ENCODE assay signal across 1 cellular context in the genomic region with DNA sequence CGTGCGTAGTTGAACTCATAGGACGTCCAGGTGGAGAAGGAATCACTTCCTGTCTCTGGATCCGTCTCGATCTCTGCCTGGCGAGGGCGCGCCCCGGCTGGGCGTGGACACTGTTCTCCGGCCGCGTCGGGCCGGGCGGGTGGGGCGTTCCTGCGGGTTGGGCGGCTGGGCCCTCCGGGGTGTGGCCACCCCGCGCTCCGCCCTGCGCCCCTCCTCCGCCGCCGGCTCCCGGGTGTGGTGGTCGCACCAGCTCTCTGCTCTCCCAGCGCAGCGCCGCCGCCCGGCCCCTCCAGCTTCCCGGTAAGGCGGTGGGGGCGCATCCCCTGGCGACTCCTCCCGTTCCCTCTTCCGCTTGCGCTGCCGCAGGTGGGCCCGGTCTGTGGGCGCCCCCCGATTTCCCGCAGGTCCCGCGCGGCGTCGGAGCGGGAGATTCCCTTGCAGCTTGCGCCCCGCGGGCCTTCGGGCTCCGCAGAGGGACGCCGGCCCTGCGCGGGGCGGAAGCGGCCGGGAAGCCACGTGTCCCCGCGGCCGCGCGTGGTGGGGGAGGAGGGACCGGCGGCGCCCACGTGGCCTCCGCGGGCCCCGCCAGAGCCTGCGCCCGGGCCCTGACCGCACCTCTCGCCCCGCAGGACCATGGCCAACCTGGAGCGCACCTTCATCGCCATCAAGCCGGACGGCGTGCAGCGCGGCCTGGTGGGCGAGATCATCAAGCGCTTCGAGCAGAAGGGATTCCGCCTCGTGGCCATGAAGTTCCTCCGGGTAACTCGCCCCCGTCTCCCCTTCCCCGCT.
A peak's percentile ranks its signal among the peaks of the same experiment; 100 is the strongest.
TF ChIP-seq lines count a peak whose summit lies in the region.

A gene (plus strand): TSS at position 214 of the 789 bp plus-strand sequence. CDS start 420 bp downstream, at position 634.

TF ChIP-seq in GM12878, 131 proteins besides CTCF, POLR2A, EP300 and RAD21 (continued from another document):
- TF ChIP-seq, protein P1, sequence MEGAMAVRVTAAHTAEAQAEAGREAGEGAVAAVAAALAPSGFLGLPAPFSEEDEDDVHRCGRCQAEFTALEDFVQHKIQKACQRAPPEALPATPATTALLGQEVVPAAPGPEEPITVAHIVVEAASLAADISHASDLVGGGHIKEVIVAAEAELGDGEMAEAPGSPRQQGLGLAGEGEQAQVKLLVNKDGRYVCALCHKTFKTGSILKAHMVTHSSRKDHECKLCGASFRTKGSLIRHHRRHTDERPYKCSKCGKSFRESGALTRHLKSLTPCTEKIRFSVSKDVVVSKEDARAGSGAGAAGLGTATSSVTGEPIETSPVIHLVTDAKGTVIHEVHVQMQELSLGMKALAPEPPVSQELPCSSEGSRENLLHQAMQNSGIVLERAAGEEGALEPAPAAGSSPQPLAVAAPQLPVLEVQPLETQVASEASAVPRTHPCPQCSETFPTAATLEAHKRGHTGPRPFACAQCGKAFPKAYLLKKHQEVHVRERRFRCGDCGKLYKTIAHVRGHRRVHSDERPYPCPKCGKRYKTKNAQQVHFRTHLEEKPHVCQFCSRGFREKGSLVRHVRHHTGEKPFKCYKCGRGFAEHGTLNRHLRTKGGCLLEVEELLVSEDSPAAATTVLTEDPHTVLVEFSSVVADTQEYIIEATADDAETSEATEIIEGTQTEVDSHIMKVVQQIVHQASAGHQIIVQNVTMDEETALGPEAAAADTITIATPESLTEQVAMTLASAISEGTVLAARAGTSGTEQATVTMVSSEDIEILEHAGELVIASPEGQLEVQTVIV (IDR thresholded peaks at IDR 0.05; ENCODE audit: borderline replicate concordance, partially characterized antibody) = no peak
- TF ChIP-seq TCF12 (IDR thresholded peaks at IDR 0.05; ENCODE audit: low read depth, low read length) = peak; percentile 17; the same call in 1 of the 2 replicates
- 0 out of 2 replicates have a peak, but pooled peaks have one; percentile 1 for TF ChIP-seq BCL11A (IDR thresholded peaks at IDR 0.05; ENCODE audit: low read depth, low read length)
- TF ChIP-seq, protein P2, sequence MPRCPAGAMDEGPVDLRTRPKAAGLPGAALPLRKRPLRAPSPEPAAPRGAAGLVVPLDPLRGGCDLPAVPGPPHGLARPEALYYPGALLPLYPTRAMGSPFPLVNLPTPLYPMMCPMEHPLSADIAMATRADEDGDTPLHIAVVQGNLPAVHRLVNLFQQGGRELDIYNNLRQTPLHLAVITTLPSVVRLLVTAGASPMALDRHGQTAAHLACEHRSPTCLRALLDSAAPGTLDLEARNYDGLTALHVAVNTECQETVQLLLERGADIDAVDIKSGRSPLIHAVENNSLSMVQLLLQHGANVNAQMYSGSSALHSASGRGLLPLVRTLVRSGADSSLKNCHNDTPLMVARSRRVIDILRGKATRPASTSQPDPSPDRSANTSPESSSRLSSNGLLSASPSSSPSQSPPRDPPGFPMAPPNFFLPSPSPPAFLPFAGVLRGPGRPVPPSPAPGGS (IDR thresholded peaks at IDR 0.05; ENCODE audit: borderline replicate concordance, insufficient read depth, low read depth, low read length, poor library complexity, severe bottlenecking) = peak; percentile 7
- TF ChIP-seq SMARCA5 (IDR thresholded peaks at IDR 0.05) = peak; percentile 72; the same call in 1 of the 2 replicates
- no peak for TF ChIP-seq MTA2 (IDR thresholded peaks at IDR 0.05; ENCODE audit: low read depth)
- TF ChIP-seq, protein P3, sequence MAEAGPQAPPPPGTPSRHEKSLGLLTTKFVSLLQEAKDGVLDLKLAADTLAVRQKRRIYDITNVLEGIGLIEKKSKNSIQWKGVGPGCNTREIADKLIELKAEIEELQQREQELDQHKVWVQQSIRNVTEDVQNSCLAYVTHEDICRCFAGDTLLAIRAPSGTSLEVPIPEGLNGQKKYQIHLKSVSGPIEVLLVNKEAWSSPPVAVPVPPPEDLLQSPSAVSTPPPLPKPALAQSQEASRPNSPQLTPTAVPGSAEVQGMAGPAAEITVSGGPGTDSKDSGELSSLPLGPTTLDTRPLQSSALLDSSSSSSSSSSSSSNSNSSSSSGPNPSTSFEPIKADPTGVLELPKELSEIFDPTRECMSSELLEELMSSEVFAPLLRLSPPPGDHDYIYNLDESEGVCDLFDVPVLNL (IDR thresholded peaks at IDR 0.05; ENCODE audit: low read depth, low read length) = no peak
- peak; percentile 96 for TF ChIP-seq MXI1 (IDR thresholded peaks at IDR 0.05; ENCODE audit: low read depth, low read length)
- 0 out of 2 replicates have a peak, but pooled peaks have one; percentile 46 for TF ChIP-seq TCF3 (IDR thresholded peaks at IDR 0.05; ENCODE audit: borderline replicate concordance, insufficient read depth, low read depth, low read length)
- TF ChIP-seq KAT2A (conservative IDR thresholded peaks at IDR 0.05; ENCODE audit: control insufficient read depth, low read depth, low read length) = no peak
- TF ChIP-seq RB1 (IDR thresholded peaks at IDR 0.05; ENCODE audit: borderline replicate concordance) = peak; percentile 81; the same call in 1 of the 2 replicates
- TF ChIP-seq POLR2AphosphoS5 (IDR thresholded peaks at IDR 0.05; ENCODE audit: low read length) = peak; percentile 46
- peak; percentile 37 to 79; a peak in 3 of 4 replicates for TF ChIP-seq BHLHE40 (IDR thresholded peaks at IDR 0.05; ENCODE audit: borderline replicate concordance in 1 of 2, low read depth in 2 of 2, low read length in 1 of 2)
- TF ChIP-seq STAT3 (IDR thresholded peaks at IDR 0.05; ENCODE audit: low read depth, low read length) = no peak
- TF ChIP-seq, protein P4, sequence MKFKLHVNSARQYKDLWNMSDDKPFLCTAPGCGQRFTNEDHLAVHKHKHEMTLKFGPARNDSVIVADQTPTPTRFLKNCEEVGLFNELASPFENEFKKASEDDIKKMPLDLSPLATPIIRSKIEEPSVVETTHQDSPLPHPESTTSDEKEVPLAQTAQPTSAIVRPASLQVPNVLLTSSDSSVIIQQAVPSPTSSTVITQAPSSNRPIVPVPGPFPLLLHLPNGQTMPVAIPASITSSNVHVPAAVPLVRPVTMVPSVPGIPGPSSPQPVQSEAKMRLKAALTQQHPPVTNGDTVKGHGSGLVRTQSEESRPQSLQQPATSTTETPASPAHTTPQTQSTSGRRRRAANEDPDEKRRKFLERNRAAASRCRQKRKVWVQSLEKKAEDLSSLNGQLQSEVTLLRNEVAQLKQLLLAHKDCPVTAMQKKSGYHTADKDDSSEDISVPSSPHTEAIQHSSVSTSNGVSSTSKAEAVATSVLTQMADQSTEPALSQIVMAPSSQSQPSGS (IDR thresholded peaks at IDR 0.05; ENCODE audit: low read length) = no peak
- TF ChIP-seq NR2F1 (conservative IDR thresholded peaks at IDR 0.05) = peak; percentile 46; the same call in 1 of the 2 replicates
- 0 out of 2 replicates have a peak, but pooled peaks have one; percentile 67 for TF ChIP-seq POLR2AphosphoS2 (IDR thresholded peaks at IDR 0.05; ENCODE audit: low read depth, low read length)
- no peak for TF ChIP-seq SUZ12 (IDR thresholded peaks at IDR 0.05; ENCODE audit: unreplicated experiment)
- TF ChIP-seq, protein P5, sequence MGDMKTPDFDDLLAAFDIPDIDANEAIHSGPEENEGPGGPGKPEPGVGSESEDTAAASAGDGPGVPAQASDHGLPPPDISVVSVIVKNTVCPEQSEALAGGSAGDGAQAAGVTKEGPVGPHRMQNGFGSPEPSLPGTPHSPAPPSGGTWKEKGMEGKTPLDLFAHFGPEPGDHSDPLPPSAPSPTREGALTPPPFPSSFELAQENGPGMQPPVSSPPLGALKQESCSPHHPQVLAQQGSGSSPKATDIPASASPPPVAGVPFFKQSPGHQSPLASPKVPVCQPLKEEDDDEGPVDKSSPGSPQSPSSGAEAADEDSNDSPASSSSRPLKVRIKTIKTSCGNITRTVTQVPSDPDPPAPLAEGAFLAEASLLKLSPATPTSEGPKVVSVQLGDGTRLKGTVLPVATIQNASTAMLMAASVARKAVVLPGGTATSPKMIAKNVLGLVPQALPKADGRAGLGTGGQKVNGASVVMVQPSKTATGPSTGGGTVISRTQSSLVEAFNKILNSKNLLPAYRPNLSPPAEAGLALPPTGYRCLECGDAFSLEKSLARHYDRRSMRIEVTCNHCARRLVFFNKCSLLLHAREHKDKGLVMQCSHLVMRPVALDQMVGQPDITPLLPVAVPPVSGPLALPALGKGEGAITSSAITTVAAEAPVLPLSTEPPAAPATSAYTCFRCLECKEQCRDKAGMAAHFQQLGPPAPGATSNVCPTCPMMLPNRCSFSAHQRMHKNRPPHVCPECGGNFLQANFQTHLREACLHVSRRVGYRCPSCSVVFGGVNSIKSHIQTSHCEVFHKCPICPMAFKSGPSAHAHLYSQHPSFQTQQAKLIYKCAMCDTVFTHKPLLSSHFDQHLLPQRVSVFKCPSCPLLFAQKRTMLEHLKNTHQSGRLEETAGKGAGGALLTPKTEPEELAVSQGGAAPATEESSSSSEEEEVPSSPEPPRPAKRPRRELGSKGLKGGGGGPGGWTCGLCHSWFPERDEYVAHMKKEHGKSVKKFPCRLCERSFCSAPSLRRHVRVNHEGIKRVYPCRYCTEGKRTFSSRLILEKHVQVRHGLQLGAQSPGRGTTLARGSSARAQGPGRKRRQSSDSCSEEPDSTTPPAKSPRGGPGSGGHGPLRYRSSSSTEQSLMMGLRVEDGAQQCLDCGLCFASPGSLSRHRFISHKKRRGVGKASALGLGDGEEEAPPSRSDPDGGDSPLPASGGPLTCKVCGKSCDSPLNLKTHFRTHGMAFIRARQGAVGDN (IDR thresholded peaks at IDR 0.05) = peak; percentile 75; the same call in 1 of the 2 replicates
- TF ChIP-seq, protein P6, sequence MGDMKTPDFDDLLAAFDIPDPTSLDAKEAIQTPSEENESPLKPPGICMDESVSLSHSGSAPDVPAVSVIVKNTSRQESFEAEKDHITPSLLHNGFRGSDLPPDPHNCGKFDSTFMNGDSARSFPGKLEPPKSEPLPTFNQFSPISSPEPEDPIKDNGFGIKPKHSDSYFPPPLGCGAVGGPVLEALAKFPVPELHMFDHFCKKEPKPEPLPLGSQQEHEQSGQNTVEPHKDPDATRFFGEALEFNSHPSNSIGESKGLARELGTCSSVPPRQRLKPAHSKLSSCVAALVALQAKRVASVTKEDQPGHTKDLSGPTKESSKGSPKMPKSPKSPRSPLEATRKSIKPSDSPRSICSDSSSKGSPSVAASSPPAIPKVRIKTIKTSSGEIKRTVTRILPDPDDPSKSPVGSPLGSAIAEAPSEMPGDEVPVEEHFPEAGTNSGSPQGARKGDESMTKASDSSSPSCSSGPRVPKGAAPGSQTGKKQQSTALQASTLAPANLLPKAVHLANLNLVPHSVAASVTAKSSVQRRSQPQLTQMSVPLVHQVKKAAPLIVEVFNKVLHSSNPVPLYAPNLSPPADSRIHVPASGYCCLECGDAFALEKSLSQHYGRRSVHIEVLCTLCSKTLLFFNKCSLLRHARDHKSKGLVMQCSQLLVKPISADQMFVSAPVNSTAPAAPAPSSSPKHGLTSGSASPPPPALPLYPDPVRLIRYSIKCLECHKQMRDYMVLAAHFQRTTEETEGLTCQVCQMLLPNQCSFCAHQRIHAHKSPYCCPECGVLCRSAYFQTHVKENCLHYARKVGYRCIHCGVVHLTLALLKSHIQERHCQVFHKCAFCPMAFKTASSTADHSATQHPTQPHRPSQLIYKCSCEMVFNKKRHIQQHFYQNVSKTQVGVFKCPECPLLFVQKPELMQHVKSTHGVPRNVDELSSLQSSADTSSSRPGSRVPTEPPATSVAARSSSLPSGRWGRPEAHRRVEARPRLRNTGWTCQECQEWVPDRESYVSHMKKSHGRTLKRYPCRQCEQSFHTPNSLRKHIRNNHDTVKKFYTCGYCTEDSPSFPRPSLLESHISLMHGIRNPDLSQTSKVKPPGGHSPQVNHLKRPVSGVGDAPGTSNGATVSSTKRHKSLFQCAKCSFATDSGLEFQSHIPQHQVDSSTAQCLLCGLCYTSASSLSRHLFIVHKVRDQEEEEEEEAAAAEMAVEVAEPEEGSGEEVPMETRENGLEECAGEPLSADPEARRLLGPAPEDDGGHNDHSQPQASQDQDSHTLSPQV (IDR thresholded peaks at IDR 0.05) = peak; percentile 48; the same call in 1 of the 2 replicates
- TF ChIP-seq, protein P7, sequence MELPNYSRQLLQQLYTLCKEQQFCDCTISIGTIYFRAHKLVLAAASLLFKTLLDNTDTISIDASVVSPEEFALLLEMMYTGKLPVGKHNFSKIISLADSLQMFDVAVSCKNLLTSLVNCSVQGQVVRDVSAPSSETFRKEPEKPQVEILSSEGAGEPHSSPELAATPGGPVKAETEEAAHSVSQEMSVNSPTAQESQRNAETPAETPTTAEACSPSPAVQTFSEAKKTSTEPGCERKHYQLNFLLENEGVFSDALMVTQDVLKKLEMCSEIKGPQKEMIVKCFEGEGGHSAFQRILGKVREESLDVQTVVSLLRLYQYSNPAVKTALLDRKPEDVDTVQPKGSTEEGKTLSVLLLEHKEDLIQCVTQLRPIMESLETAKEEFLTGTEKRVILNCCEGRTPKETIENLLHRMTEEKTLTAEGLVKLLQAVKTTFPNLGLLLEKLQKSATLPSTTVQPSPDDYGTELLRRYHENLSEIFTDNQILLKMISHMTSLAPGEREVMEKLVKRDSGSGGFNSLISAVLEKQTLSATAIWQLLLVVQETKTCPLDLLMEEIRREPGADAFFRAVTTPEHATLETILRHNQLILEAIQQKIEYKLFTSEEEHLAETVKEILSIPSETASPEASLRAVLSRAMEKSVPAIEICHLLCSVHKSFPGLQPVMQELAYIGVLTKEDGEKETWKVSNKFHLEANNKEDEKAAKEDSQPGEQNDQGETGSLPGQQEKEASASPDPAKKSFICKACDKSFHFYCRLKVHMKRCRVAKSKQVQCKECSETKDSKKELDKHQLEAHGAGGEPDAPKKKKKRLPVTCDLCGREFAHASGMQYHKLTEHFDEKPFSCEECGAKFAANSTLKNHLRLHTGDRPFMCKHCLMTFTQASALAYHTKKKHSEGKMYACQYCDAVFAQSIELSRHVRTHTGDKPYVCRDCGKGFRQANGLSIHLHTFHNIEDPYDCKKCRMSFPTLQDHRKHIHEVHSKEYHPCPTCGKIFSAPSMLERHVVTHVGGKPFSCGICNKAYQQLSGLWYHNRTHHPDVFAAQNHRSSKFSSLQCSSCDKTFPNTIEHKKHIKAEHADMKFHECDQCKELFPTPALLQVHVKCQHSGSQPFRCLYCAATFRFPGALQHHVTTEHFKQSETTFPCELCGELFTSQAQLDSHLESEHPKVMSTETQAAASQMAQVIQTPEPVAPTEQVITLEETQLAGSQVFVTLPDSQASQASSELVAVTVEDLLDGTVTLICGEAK (IDR thresholded peaks at IDR 0.05; ENCODE audit: borderline replicate concordance) = no peak
